ENCODE assay signal across 21 cellular contexts in the genomic region with DNA sequence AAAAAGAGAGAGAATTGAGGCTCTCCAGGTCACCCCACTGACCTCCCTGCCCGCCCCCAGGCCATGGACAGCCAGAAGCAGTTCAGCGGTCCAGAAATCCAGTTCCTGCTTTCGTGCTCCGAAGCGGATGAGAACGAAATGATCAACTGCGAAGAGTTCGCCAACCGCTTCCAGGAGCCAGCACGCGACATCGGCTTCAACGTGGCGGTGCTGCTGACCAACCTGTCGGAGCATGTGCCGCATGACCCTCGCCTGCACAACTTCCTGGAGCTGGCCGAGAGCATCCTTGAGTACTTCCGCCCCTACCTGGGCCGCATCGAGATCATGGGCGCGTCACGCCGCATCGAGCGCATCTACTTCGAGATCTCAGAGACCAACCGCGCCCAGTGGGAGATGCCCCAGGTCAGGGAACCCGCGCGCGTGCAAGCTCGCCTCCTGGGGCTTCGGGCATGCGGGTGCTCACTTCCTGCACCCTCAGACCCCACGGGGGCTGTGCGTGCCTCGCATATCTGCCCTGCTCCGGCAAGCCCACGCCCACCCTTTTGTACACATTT. TPM values are rescaled to one million over a fixed set of nuclear protein-coding genes. Genes with fewer than 3 reads are reported as not detected.
"Had no signal": no experiment of that assay in that cellular context is flagged by ENCODE, and none has a peak within 500 bp of the region (broad histone marks: within the 10 kb centered on the region; RNA-seq: fewer than 3 reads in every experiment).

No MANE protein-coding gene starts in this region.

- H3K9me3 Mint-ChIP-seq: activated T-cell treated with anti-CD3 and anti-CD28 coated beads, Interleukin-2, amount 50 U/mL, for 72 hours; endodermal cell; neural progenitor cell had no signal

- H3K4me3 ChIP-seq: left lung, neural progenitor cell, ovary, right lobe of liver, SK-N-MC, thoracic aorta, upper lobe of left lung had no signal

- H3K27ac ChIP-seq: left lung, neural progenitor cell, ovary, right lobe of liver, SK-N-MC, thoracic aorta, upper lobe of left lung had no signal

- H3K4me1 ChIP-seq: neural progenitor cell, right lobe of liver had no signal

- H3K9me3 ChIP-seq: left lung, ovary, right lobe of liver, thoracic aorta, upper lobe of left lung had no signal

- H2AFZ ChIP-seq: neural progenitor cell had no signal

- ATAC-seq: activated CD8-positive, alpha-beta T cell treated with anti-CD3 and anti-CD28 coated beads, Interleukin-2, amount 10 ng/mL, durations not matched to agents 7 days and 5 days; activated T-cell treated with anti-CD3 and anti-CD28 coated beads, Interleukin-2, amount 50 U/mL, for 72 hours; left lung; naive thymus-derived CD4-positive, alpha-beta T cell; right lobe of liver had no signal

- H3K36me3 Mint-ChIP-seq: activated naive CD8-positive, alpha-beta T cell; naive thymus-derived CD4-positive, alpha-beta T cell; neural progenitor cell had no signal

- FAIRE-seq: frontal cortex, small intestine had no signal

- H3K36me3 ChIP-seq: left lung, neural progenitor cell, ovary, right lobe of liver, thoracic aorta, upper lobe of left lung had no signal

- H3K27me3 ChIP-seq: ovary, right lobe of liver had no signal

- H3K4me3 Mint-ChIP-seq: activated CD8-positive, alpha-beta T cell treated with anti-CD3 and anti-CD28 coated beads, Interleukin-2, amount 10 ng/mL, durations not matched to agents 7 days and 5 days; activated naive CD8-positive, alpha-beta T cell; endodermal cell had no signal

- DNase-seq: activated CD4-positive, alpha-beta T cell treated with anti-CD3 and anti-CD28 coated beads for 48 hours; activated CD4-positive, CD25-positive, alpha-beta regulatory T cell; activated CD8-positive, alpha-beta memory T cell treated with anti-CD3 and anti-CD28 coated beads, Interleukin-2, amount 50 U/mL, for 48 hours; activated CD8-positive, alpha-beta T cell treated with anti-CD3 and anti-CD28 coated beads, Interleukin-2, amount 10 ng/mL, durations not matched to agents 7 days and 5 days; activated gamma-delta T cell treated with Interleukin-2 at 50 U/mL for 16 hours; activated T-cell treated with anti-CD3 and anti-CD28 coated beads, Interleukin-2, amount 50 U/mL, for 72 hours; amniotic stem cell; endodermal cell; left lung; naive thymus-derived CD4-positive, alpha-beta T cell; ovary; right lobe of liver; small intestine; stimulated activated CD4-positive, alpha-beta T cell treated with anti-CD3 and anti-CD28 coated beads, Interleukin-4, amount 100 ng/mL, for 1 hour had no signal

- H3K4me1 Mint-ChIP-seq: endodermal cell had no signal

- H3K4me2 ChIP-seq: neural progenitor cell had no signal

- H3K9ac ChIP-seq: neural progenitor cell had no signal

- H3K27ac Mint-ChIP-seq: activated CD8-positive, alpha-beta T cell treated with anti-CD3 and anti-CD28 coated beads, Interleukin-2, amount 10 ng/mL, durations not matched to agents 7 days and 5 days; activated naive CD8-positive, alpha-beta T cell; activated T-cell treated with anti-CD3 and anti-CD28 coated beads, Interleukin-2, amount 50 U/mL, for 72 hours; endodermal cell had no signal

RNA-seq across cellular contexts. Expression of a gene that starts 56.6 kb away (rescaled TPM):
- total RNA-seq: dermis microvascular lymphatic vessel endothelial cell had no signal
